Comparison of ENCODE assay signal across 16 cellular contexts in the genomic region with DNA sequence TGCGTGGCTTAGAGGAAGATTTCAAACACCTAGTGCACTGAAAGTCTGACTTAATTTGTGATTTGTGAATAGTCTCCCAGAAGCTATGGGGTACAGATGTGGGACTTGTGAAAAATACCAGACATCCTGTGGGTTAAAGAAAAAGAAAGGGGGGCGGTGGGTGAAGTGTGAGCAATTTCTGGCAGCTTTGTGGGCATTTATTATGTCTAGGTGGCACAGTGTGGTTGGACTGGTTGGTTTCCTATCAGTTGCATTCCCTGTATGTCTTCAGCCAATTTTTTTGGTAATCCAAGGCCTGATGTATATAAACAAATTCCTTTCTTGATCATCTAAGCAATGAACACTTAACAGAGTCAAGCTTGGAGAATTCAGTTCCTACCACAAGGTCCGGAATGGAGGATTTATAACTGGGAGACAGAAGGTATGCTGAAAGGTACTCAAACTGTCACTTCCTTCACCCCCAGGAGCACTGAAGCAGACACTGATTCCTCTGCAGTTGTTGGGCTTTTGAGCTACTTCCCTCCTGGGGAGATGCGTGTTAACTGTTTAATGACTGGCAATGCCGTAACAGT.
DNase-seq lines count a peak whose midpoint lies in the region; ATAC-seq lines count a peak whose summit lies in the region.
"Had no signal": no experiment of that assay in that cellular context is flagged by ENCODE, and none has a peak within 500 bp of the region (broad histone marks: within the 10 kb centered on the region; RNA-seq: fewer than 3 reads in every experiment).

No MANE protein-coding gene starts in this region.

- H3K27me3 ChIP-seq in NT2/D1 (ENCODE audit: insufficient read depth, insufficient read length), result no peaks in the 10 kb centered on the region

- H3K36me3 Mint-ChIP-seq in activated CD4-positive, alpha-beta T cell treated with anti-CD3 and anti-CD28 coated beads for 36 hours (ENCODE audit: low read depth), result no peaks in the 10 kb centered on the region
- no peaks in the 10 kb centered on the region for H3K36me3 Mint-ChIP-seq in activated CD4-positive, alpha-beta T cell treated with anti-CD3 and anti-CD28 coated beads, Interleukin-2, amount 10 ng/mL, durations not matched to agents 24 days and 14 days (ENCODE audit: low read depth)
- H3K36me3 Mint-ChIP-seq in stimulated activated effector memory CD8-positive, alpha-beta T cell treated with anti-CD3 and anti-CD28 coated beads, Interleukin-12 subunit alpha, Interleukin-12 subunit beta, amount 100 ng/mL, for 72 hours, result peaks cover 5% of the 10 kb centered on the region

- intact Hi-C loops in activated CD4-positive, alpha-beta T cell treated with anti-CD3 and anti-CD28 coated beads for 36 hours (cut with DNase I, micrococcal nuclease), result no loop called here
- intact Hi-C loops in activated CD4-positive, alpha-beta T cell treated with anti-CD3 and anti-CD28 coated beads, Interleukin-2, amount 10 ng/mL, durations not matched to agents 24 days and 14 days (cut with micrococcal nuclease), result no loop called here

- H3K4me3 ChIP-seq in NT2/D1 (ENCODE audit: insufficient read length, low read depth), result no peak overlapping the region
- H3K4me3 ChIP-seq: thoracic aorta had no signal

- POLR2A ChIA-PET in activated CD4-positive, alpha-beta T cell treated with anti-CD3 and anti-CD28 coated beads for 36 hours (lab: Charles Lee), result no interaction called here

- no peak overlapping the region for H3K9ac ChIP-seq in NT2/D1 (ENCODE audit: insufficient read length, low read depth)

- H3K4me3 Mint-ChIP-seq in activated CD4-positive, alpha-beta T cell treated with anti-CD3 and anti-CD28 coated beads for 36 hours, result no peak overlapping the region
- H3K4me3 Mint-ChIP-seq in activated CD4-positive, alpha-beta T cell treated with anti-CD3 and anti-CD28 coated beads, Interleukin-2, amount 10 ng/mL, durations not matched to agents 24 days and 14 days, result no peak overlapping the region
- no peak overlapping the region for H3K4me3 Mint-ChIP-seq in stimulated activated effector memory CD8-positive, alpha-beta T cell treated with anti-CD3 and anti-CD28 coated beads, Interleukin-12 subunit alpha, Interleukin-12 subunit beta, amount 100 ng/mL, for 72 hours
- H3K4me3 Mint-ChIP-seq: dendritic cell treated with granulocyte-macrophage colony-stimulating factor and Interleukin-4, amounts not matched to agents 40 ng/mL and 50 ng/mL, for 4 days had no signal

- CTCF ChIA-PET in activated CD4-positive, alpha-beta T cell treated with anti-CD3 and anti-CD28 coated beads for 36 hours (lab: Charles Lee), result no interaction called here

- ATAC-seq in activated CD4-positive, alpha-beta T cell treated with anti-CD3 and anti-CD28 coated beads for 36 hours, result peak; percentile 51
- peak; percentile 90 for ATAC-seq in stimulated activated effector memory CD8-positive, alpha-beta T cell treated with anti-CD3 and anti-CD28 coated beads, Interleukin-12 subunit alpha, Interleukin-12 subunit beta, amount 100 ng/mL, for 72 hours
- no peak for ATAC-seq in HG03108 (IDR thresholded peaks at IDR 0.05; ENCODE audit: unreplicated experiment)
- ATAC-seq in left lobe of liver, result no peak

- H3K27me3 Mint-ChIP-seq in activated CD4-positive, alpha-beta T cell treated with anti-CD3 and anti-CD28 coated beads for 36 hours, result no peaks in the 10 kb centered on the region
- H3K27me3 Mint-ChIP-seq in activated CD4-positive, alpha-beta T cell treated with anti-CD3 and anti-CD28 coated beads, Interleukin-2, amount 10 ng/mL, durations not matched to agents 24 days and 14 days, result no peaks in the 10 kb centered on the region
- H3K27me3 Mint-ChIP-seq: dendritic cell treated with granulocyte-macrophage colony-stimulating factor and Interleukin-4, amounts not matched to agents 40 ng/mL and 50 ng/mL, for 4 days had no signal

- DNase-seq in activated CD4-positive, alpha-beta T cell treated with anti-CD3 and anti-CD28 coated beads for 36 hours, result peak; percentile 18
- DNase-seq in activated CD4-positive, alpha-beta T cell treated with anti-CD3 and anti-CD28 coated beads, Interleukin-2, amount 10 ng/mL, durations not matched to agents 24 days and 14 days, result no peak
- DNase-seq in NT2/D1 (ENCODE audit: low read depth, low spot score) (peak; percentile 23), iPS-NIHi11 (ENCODE audit: low spot score) (peak; percentile 55), NOMO-1 treated with DMSO at 0.1 percent for 48 hours (lab: John Stamatoyannopoulos, UW; ENCODE audit: unreplicated experiment) (no peak), left lobe of liver (ENCODE audit: low spot score) (no peak)
- no peak for DNase-seq in stimulated activated effector memory CD8-positive, alpha-beta T cell treated with anti-CD3 and anti-CD28 coated beads, Interleukin-12 subunit alpha, Interleukin-12 subunit beta, amount 100 ng/mL, for 72 hours (ENCODE audit: low spot score in 2 of 2)
- DNase-seq: 8988T, Calu3, NCI-H1105 treated with DMSO at 0.1 percent for 48 hours, NCI-H524, RPMI8226, T1000 had no signal

- H3K4me1 ChIP-seq in NT2/D1 (ENCODE audit: insufficient read depth, insufficient read length), result no peaks in the 10 kb centered on the region

- H3K27ac Mint-ChIP-seq in activated CD4-positive, alpha-beta T cell treated with anti-CD3 and anti-CD28 coated beads for 36 hours, result no peak overlapping the region
- no peak overlapping the region for H3K27ac Mint-ChIP-seq in activated CD4-positive, alpha-beta T cell treated with anti-CD3 and anti-CD28 coated beads, Interleukin-2, amount 10 ng/mL, durations not matched to agents 24 days and 14 days
- no peak overlapping the region for H3K27ac Mint-ChIP-seq in stimulated activated effector memory CD8-positive, alpha-beta T cell treated with anti-CD3 and anti-CD28 coated beads, Interleukin-12 subunit alpha, Interleukin-12 subunit beta, amount 100 ng/mL, for 72 hours
- H3K27ac Mint-ChIP-seq: dendritic cell treated with granulocyte-macrophage colony-stimulating factor and Interleukin-4, amounts not matched to agents 40 ng/mL and 50 ng/mL, for 4 days had no signal

- H3K4me1 Mint-ChIP-seq in activated CD4-positive, alpha-beta T cell treated with anti-CD3 and anti-CD28 coated beads for 36 hours, result peaks cover 6% of the 10 kb centered on the region
- peaks cover 3% of the 10 kb centered on the region for H3K4me1 Mint-ChIP-seq in activated CD4-positive, alpha-beta T cell treated with anti-CD3 and anti-CD28 coated beads, Interleukin-2, amount 10 ng/mL, durations not matched to agents 24 days and 14 days
- H3K4me1 Mint-ChIP-seq in stimulated activated effector memory CD8-positive, alpha-beta T cell treated with anti-CD3 and anti-CD28 coated beads, Interleukin-12 subunit alpha, Interleukin-12 subunit beta, amount 100 ng/mL, for 72 hours, result peaks cover 26% of the 10 kb centered on the region

- H3K9me3 ChIP-seq in NT2/D1 (ENCODE audit: insufficient read depth, low read length), result no peaks in the 10 kb centered on the region
- H3K9me3 ChIP-seq: thoracic aorta had no signal

- no peaks in the 10 kb centered on the region for H3K9me3 Mint-ChIP-seq in activated CD4-positive, alpha-beta T cell treated with anti-CD3 and anti-CD28 coated beads for 36 hours (ENCODE audit: low read depth)
- H3K9me3 Mint-ChIP-seq in activated CD4-positive, alpha-beta T cell treated with anti-CD3 and anti-CD28 coated beads, Interleukin-2, amount 10 ng/mL, durations not matched to agents 24 days and 14 days, result no peaks in the 10 kb centered on the region
- H3K9me3 Mint-ChIP-seq in stimulated activated effector memory CD8-positive, alpha-beta T cell treated with anti-CD3 and anti-CD28 coated beads, Interleukin-12 subunit alpha, Interleukin-12 subunit beta, amount 100 ng/mL, for 72 hours, result no peaks in the 10 kb centered on the region
- H3K9me3 Mint-ChIP-seq: dendritic cell treated with granulocyte-macrophage colony-stimulating factor and Interleukin-4, amounts not matched to agents 40 ng/mL and 50 ng/mL, for 4 days had no signal

- H3K36me3 ChIP-seq in NT2/D1 (ENCODE audit: insufficient read depth, insufficient read length, low read length), result no peaks in the 10 kb centered on the region
- H3K36me3 ChIP-seq: thoracic aorta had no signal

Comparison
In these comparisons a context has a peak if more than half of its experiments do, and no peak if none do; other contexts are left out.
1. DNase-seq: peak in activated CD4-positive, alpha-beta T cell treated with anti-CD3 and anti-CD28 coated beads for 36 hours (single experiment), NT2/D1 (single experiment) and iPS-NIHi11 (single experiment); none in activated CD4-positive, alpha-beta T cell treated with anti-CD3 and anti-CD28 coated beads, Interleukin-2, amount 10 ng/mL, durations not matched to agents 24 days and 14 days (single experiment), stimulated activated effector memory CD8-positive, alpha-beta T cell treated with anti-CD3 and anti-CD28 coated beads, Interleukin-12 subunit alpha, Interleukin-12 subunit beta, amount 100 ng/mL, for 72 hours (0 of 2), NOMO-1 treated with DMSO at 0.1 percent for 48 hours (single experiment) and left lobe of liver (single experiment).
2. ATAC-seq: peak in activated CD4-positive, alpha-beta T cell treated with anti-CD3 and anti-CD28 coated beads for 36 hours (single experiment) and stimulated activated effector memory CD8-positive, alpha-beta T cell treated with anti-CD3 and anti-CD28 coated beads, Interleukin-12 subunit alpha, Interleukin-12 subunit beta, amount 100 ng/mL, for 72 hours (single experiment); none in HG03108 (single experiment) and left lobe of liver (single experiment).